Comparison of ENCODE assay signal across 8 cellular contexts in the genomic region with DNA sequence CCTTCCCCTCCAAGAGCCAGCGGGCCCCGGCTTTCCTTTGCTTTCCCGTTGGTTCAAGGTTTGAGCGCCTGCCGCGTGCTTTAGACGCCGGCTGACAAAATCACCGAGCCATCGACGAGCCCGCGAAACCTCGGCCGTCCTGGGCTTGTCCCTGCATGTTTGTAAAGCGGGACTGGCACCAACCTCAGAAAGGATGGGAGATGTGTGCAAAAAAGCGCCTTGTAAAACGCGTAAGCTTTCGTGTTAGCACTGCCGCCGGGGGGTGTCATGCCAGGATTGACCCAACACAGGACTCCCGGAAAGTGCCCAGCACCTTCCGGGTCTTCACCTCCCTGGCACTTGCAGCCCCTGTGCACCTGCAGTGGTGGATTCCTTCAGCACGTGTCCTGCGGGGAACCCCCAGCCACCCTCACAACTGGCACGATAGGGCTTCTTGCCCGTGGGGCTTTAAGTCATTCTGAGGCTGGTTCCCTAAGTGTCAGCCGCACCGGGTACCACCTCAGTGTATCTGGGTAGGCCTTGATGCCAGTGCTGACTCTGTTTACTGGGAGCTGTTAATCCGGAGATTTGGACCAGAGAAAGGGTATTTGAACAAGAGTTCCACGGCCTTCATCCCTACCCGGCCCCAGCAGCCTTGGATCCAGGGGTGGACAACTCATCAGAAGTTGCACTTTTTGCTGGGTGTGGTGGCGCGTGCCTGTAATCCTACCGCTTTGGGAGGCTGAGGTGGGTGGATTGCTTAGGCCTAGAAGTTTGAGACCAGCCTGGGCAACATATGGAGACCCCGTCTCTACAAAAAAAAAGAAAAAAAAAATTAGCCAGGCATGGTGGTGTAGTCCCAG. TPM values are rescaled to one million over a fixed set of nuclear protein-coding genes. Genes with fewer than 3 reads are reported as not detected.
DNase-seq lines count a peak whose midpoint lies in the region; ATAC-seq and TF ChIP-seq lines count a peak whose summit lies in the region.

No MANE protein-coding gene starts in this region.

- intact Hi-C loops in left ventricle myocardium inferior (cut with micrococcal nuclease) (no loop called here), Right ventricle myocardium inferior (cut with DNase I) (loop anchor here (5.0 kb wide), 1 partner anchor 208 kb away; no protein-coding TSS in a partner anchor)

- DNase-seq in left ventricle myocardium inferior (no peak), Right ventricle myocardium inferior (ENCODE audit: missing footprints) (no peak), chondrocyte (ENCODE audit: low spot score) (no peak), NCI-H128 (lab: John Stamatoyannopoulos, UW; ENCODE audit: unreplicated experiment) (no peak), NCI-H446 (lab: John Stamatoyannopoulos, UW) (no peak)
- peak; percentile 31 for DNase-seq in T-helper 2 cell treated with Interferon-gamma antibody and Interleukin-4, amounts not matched to agents 5 μg/mL and 100 μg/mL, for 36 hours (ENCODE audit: low spot score)

- H3K4me1 Mint-ChIP-seq in T-helper 2 cell treated with Interferon-gamma antibody and Interleukin-4, amounts not matched to agents 5 μg/mL and 100 μg/mL, for 36 hours (ENCODE audit: low read depth) = peaks cover 16% of the 10 kb centered on the region
- peaks cover 28% of the 10 kb centered on the region for H3K4me1 Mint-ChIP-seq in chondrocyte (ENCODE audit: low read depth)

- TF ChIP-seq CTCF in left ventricle myocardium inferior (IDR thresholded peaks at IDR 0.05; ENCODE audit: borderline replicate concordance) (no peak), chondrocyte (IDR thresholded peaks at IDR 0.05) (no peak)

- peak overlapping the region; percentile 96 for H3K4me3 Mint-ChIP-seq in T-helper 2 cell treated with Interferon-gamma antibody and Interleukin-4, amounts not matched to agents 5 μg/mL and 100 μg/mL, for 36 hours
- peak overlapping the region; percentile 91 for H3K4me3 Mint-ChIP-seq in chondrocyte (ENCODE audit: unreplicated experiment)

- peaks cover 45% of the 10 kb centered on the region for H3K4me1 ChIP-seq in left ventricle myocardium inferior
- H3K4me1 ChIP-seq in muscle layer of colon (ENCODE audit: insufficient read depth, low read length) = peaks cover 31% of the 10 kb centered on the region
- H3K4me1 ChIP-seq in thymus (ENCODE audit: control insufficient read depth, insufficient read depth, low read length) = peaks cover 19% of the 10 kb centered on the region

- H3K9ac ChIP-seq in muscle layer of colon (ENCODE audit: low read length) = peak overlapping the region; percentile 78

- H3K27me3 ChIP-seq in left ventricle myocardium inferior (ENCODE audit: low read depth) (no peaks in the 10 kb centered on the region), muscle layer of colon (ENCODE audit: control insufficient read depth in 1 of 2, insufficient read depth in 2 of 2, low read length in 2 of 2) (no peaks in the 10 kb centered on the region), thymus (ENCODE audit: control insufficient read depth, insufficient read depth) (no peaks in the 10 kb centered on the region)

- H3K36me3 Mint-ChIP-seq in T-helper 2 cell treated with Interferon-gamma antibody and Interleukin-4, amounts not matched to agents 5 μg/mL and 100 μg/mL, for 36 hours (ENCODE audit: low read depth) = peaks cover 14% of the 10 kb centered on the region
- H3K36me3 Mint-ChIP-seq in chondrocyte (ENCODE audit: low read depth) = peaks cover 1% of the 10 kb centered on the region

- H3K36me3 ChIP-seq in left ventricle myocardium inferior (peaks cover 11% of the 10 kb centered on the region), muscle layer of colon (ENCODE audit: insufficient read depth, low read length) (no peaks in the 10 kb centered on the region), thymus (ENCODE audit: control insufficient read depth, insufficient read depth) (peaks cover 31% of the 10 kb centered on the region)

- peak overlapping the region; percentile 92 for H3K27ac ChIP-seq in left ventricle myocardium inferior (replicated peaks)
- H3K27ac ChIP-seq in muscle layer of colon (ENCODE audit: low read depth, low read length) = peak overlapping the region; percentile 74
- H3K27ac ChIP-seq in thymus (ENCODE audit: low read depth) = no peak overlapping the region

- H3K27ac Mint-ChIP-seq in T-helper 2 cell treated with Interferon-gamma antibody and Interleukin-4, amounts not matched to agents 5 μg/mL and 100 μg/mL, for 36 hours = peak overlapping the region; percentile 97
- peak overlapping the region; percentile 96 for H3K27ac Mint-ChIP-seq in chondrocyte (ENCODE audit: unreplicated experiment)

- no peaks in the 10 kb centered on the region for H3K9me3 ChIP-seq in left ventricle myocardium inferior (replicated peaks)
- no peaks in the 10 kb centered on the region for H3K9me3 ChIP-seq in muscle layer of colon (ENCODE audit: low read length)
- H3K9me3 ChIP-seq in thymus (ENCODE audit: control insufficient read depth) = no peaks in the 10 kb centered on the region

- no peaks in the 10 kb centered on the region for H3K27me3 Mint-ChIP-seq in T-helper 2 cell treated with Interferon-gamma antibody and Interleukin-4, amounts not matched to agents 5 μg/mL and 100 μg/mL, for 36 hours (ENCODE audit: low read depth)
- no peaks in the 10 kb centered on the region for H3K27me3 Mint-ChIP-seq in chondrocyte (ENCODE audit: low read depth)

- H3K4me3 ChIP-seq in left ventricle myocardium inferior = peak overlapping the region; percentile 99
- H3K4me3 ChIP-seq in muscle layer of colon (ENCODE audit: low read depth in 1 of 2, low read length in 2 of 2) = peak overlapping the region; percentile 70 to 77
- H3K4me3 ChIP-seq in thymus (ENCODE audit: low read length) = peak overlapping the region; percentile 86

- no peak for ATAC-seq in Right ventricle myocardium inferior

- no peaks in the 10 kb centered on the region for H3K9me3 Mint-ChIP-seq in T-helper 2 cell treated with Interferon-gamma antibody and Interleukin-4, amounts not matched to agents 5 μg/mL and 100 μg/mL, for 36 hours
- H3K9me3 Mint-ChIP-seq in chondrocyte (ENCODE audit: low read depth) = no peaks in the 10 kb centered on the region

- 21% methylated on average over 37 of the region's 37 CpGs for WGBS in thymus

RNA-seq across cellular contexts. Expression of a gene that starts 0.8 kb away (rescaled TPM):
- total RNA-seq in left ventricle myocardium inferior (61.5 TPM), Right ventricle myocardium inferior (58.0 TPM), chondrocyte (36.1 to 58.9 TPM (median 39.7 TPM) in 3 replicates)
- polyA plus RNA-seq in thymus = 47.1 TPM

RNA-seq across cellular contexts. Expression of a gene that starts 1.1 kb away (rescaled TPM):
- total RNA-seq in left ventricle myocardium inferior (15.9 TPM), Right ventricle myocardium inferior (11.1 TPM), chondrocyte (27.1 to 29.0 TPM (median 27.6 TPM) in 3 replicates)
- polyA plus RNA-seq in thymus = 85.3 TPM

RNA-seq across cellular contexts. Expression of a gene that starts 17.2 kb away (rescaled TPM):
- 7.6 TPM for total RNA-seq in left ventricle myocardium inferior
- 8.9 TPM for total RNA-seq in Right ventricle myocardium inferior
- total RNA-seq in chondrocyte = 8.2 to 9.6 TPM (median 8.5 TPM) in 3 replicates
- polyA plus RNA-seq in thymus = 13.3 TPM

RNA-seq across cellular contexts. Expression of a gene that starts 55.2 kb away (rescaled TPM):
- total RNA-seq in left ventricle myocardium inferior = 50.1 TPM
- 44.6 TPM for total RNA-seq in Right ventricle myocardium inferior
- 115 to 147 TPM (median 116 TPM) in 3 replicates for total RNA-seq in chondrocyte
- 63.6 TPM for polyA plus RNA-seq in thymus
